In the genomic region with DNA sequence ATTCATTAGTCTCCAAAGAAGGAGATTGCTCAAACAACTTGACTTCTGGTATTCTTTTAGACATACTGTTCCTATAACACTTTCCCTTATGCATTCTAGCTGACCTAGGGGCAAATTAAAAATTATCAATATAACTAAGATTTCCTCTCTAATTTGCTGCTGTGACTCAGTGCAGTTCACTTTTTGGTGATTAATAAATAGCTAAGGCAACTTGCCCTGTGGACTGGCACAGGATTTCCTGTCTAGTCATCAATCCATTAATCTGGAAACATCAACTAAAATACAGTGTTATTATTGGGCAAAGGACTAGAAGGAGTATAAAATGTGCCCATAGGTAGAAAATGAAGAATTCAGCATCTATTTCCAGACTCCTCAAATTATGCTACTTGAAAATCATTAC, we compare ENCODE assay signal across 20 cellular contexts.
DNase-seq lines count a peak whose midpoint lies in the region; ATAC-seq, FAIRE-seq and TF ChIP-seq lines count a peak whose summit lies in the region.
"Had no signal": no experiment of that assay in that cellular context is flagged by ENCODE, and none has a peak within 500 bp of the region (broad histone marks: within the 10 kb centered on the region; RNA-seq: fewer than 3 reads in every experiment).

No MANE protein-coding gene starts in this region.

- H3K27ac ChIP-seq in SK-N-SH (ENCODE audit: low read depth in 2 of 2, low read length in 1 of 2) = no peak overlapping the region
- H3K27ac ChIP-seq in small intestine (ENCODE audit: low read depth in 1 of 2, low read length in 1 of 2) = no peak overlapping the region
- no peak overlapping the region for H3K27ac ChIP-seq in spleen
- H3K27ac ChIP-seq: 22Rv1, PC-9 had no signal

- peaks cover 0 to 2% of the 10 kb centered on the region in 2 experiments; a peak in 2 of 4 replicates for H3K4me1 ChIP-seq in SK-N-SH (ENCODE audit: control insufficient read depth in 1 of 2, insufficient read depth in 2 of 2, low read depth in 1 of 2, low read length in 1 of 2)
- peaks cover 0 to 2% of the 10 kb centered on the region in 2 donors for H3K4me1 ChIP-seq in small intestine (ENCODE audit: control insufficient read depth in 2 of 2, insufficient read depth in 1 of 2, low read depth in 1 of 2, low read length in 1 of 2)
- H3K4me1 ChIP-seq in spleen = no peaks in the 10 kb centered on the region

- peak; percentile 73 for FAIRE-seq in RCC 7860 (lab: Jason Lieb, UNC)
- no peak for FAIRE-seq in small intestine (lab: Jason Lieb, UNC)

- no peak overlapping the region for H3K4me2 ChIP-seq in SK-N-SH
- H3K4me2 ChIP-seq: PC-9 had no signal

- H3K4me3 Mint-ChIP-seq in stimulated activated naive CD8-positive, alpha-beta T cell treated with anti-CD3 and anti-CD28 coated beads, Interleukin-15, amount 100 ng/mL, for 72 hours = no peak overlapping the region
- H3K4me3 Mint-ChIP-seq: CD14-positive monocyte, H9, IgD-negative memory B cell had no signal

- peaks cover 11% of the 10 kb centered on the region for H3K27me3 Mint-ChIP-seq in stimulated activated naive CD8-positive, alpha-beta T cell treated with anti-CD3 and anti-CD28 coated beads, Interleukin-15, amount 100 ng/mL, for 72 hours
- H3K27me3 Mint-ChIP-seq: IgD-negative memory B cell had no signal

- no peaks in the 10 kb centered on the region for H3K4me1 Mint-ChIP-seq in stimulated activated naive CD8-positive, alpha-beta T cell treated with anti-CD3 and anti-CD28 coated beads, Interleukin-15, amount 100 ng/mL, for 72 hours
- H3K4me1 Mint-ChIP-seq: CD14-positive monocyte, H9, IgD-negative memory B cell had no signal

- H3K4me3 ChIP-seq in SK-N-SH (ENCODE audit: low read depth in 2 of 2, low read length in 1 of 2) = no peak overlapping the region
- H3K4me3 ChIP-seq in fibroblast of mammary gland (ENCODE audit: control insufficient read depth, low read depth, low read length) = no peak overlapping the region
- no peak overlapping the region for H3K4me3 ChIP-seq in small intestine (ENCODE audit: low read depth in 1 of 2, low read length in 2 of 2)
- H3K4me3 ChIP-seq in spleen = no peak overlapping the region
- H3K4me3 ChIP-seq: PC-9 had no signal

- no peaks in the 10 kb centered on the region for H3K36me3 ChIP-seq in SK-N-SH (replicated peaks in 1 of 2; ENCODE audit: control insufficient read depth in 1 of 2, insufficient read depth in 2 of 2, low read length in 1 of 2)
- no peaks in the 10 kb centered on the region for H3K36me3 ChIP-seq in small intestine (ENCODE audit: control insufficient read depth in 2 of 2, insufficient read depth in 2 of 2, low read length in 2 of 2)
- H3K36me3 ChIP-seq in spleen = no peaks in the 10 kb centered on the region

- H3K27me3 ChIP-seq in SK-N-SH (ENCODE audit: insufficient read depth) = no peaks in the 10 kb centered on the region
- H3K27me3 ChIP-seq in small intestine (ENCODE audit: control insufficient read depth in 2 of 2, insufficient read depth in 2 of 2, low read length in 2 of 2) = no peaks in the 10 kb centered on the region
- H3K27me3 ChIP-seq in spleen (replicated peaks in 1 of 7) = no peaks in the 10 kb centered on the region

- POLR2A ChIA-PET in SK-N-SH (lab: Yijun Ruan, JAX) = no interaction called here

- TF ChIP-seq POLR2A in spleen (IDR thresholded peaks at IDR 0.05) = no peak

- H3K9me2 ChIP-seq in SK-N-SH = no peaks in the 10 kb centered on the region

- ATAC-seq in SK-N-SH treated with all-trans-retinoic acid at 6 μM for 48 hours = no peak
- ATAC-seq in stimulated activated naive CD8-positive, alpha-beta T cell treated with anti-CD3 and anti-CD28 coated beads, Interleukin-15, amount 100 ng/mL, for 72 hours = no peak
- ATAC-seq: Right ventricle myocardium inferior had no signal

- no peak overlapping the region for H3K9ac ChIP-seq in SK-N-SH

- H3F3A ChIP-seq in SK-N-SH (replicated peaks; ENCODE audit: insufficient read depth) = no peaks in the 10 kb centered on the region

- no peak for TF ChIP-seq RAD21 in SK-N-SH (IDR thresholded peaks at IDR 0.05; ENCODE audit: low read length)

- DNase-seq in SK-N-SH (no peak), RCC 7860 (ENCODE audit: low spot score) (no peak), fibroblast of mammary gland (ENCODE audit: low read depth) (peak; percentile 44), small intestine (peak; percentile 23), spleen (no peak), NCI-H1092 (lab: John Stamatoyannopoulos, UW) (no peak)
- DNase-seq in stimulated activated naive CD8-positive, alpha-beta T cell treated with anti-CD3 and anti-CD28 coated beads, Interleukin-15, amount 100 ng/mL, for 72 hours = no peak
- DNase-seq: H9, Kasumi-1, NCI-H1417 treated with DMSO at 0.1 percent for 48 hours, NCI-H2029 treated with DMSO at 0.1 percent for 48 hours, NCI-H2171 treated with DMSO at 0.1 percent for 48 hours, NCI-H446 treated with DMSO at 0.1 percent for 48 hours, NCI-H774, PC-9 had no signal

- intact Hi-C loops in spleen (cut with DNase I; ENCODE audit: low total_unique reads) = no loop called here

- H3K27ac Mint-ChIP-seq in stimulated activated naive CD8-positive, alpha-beta T cell treated with anti-CD3 and anti-CD28 coated beads, Interleukin-15, amount 100 ng/mL, for 72 hours = no peak overlapping the region
- H3K27ac Mint-ChIP-seq: CD14-positive monocyte, H9, IgD-negative memory B cell had no signal

- no peaks in the 10 kb centered on the region for H3K9me3 ChIP-seq in SK-N-SH
- H3K9me3 ChIP-seq in small intestine (ENCODE audit: control insufficient read depth, low read depth) = no peaks in the 10 kb centered on the region
- H3K9me3 ChIP-seq in spleen = peaks cover 0 to 28% (median 15%) of the 10 kb centered on the region in 8 donors

- H3K9me3 Mint-ChIP-seq in stimulated activated naive CD8-positive, alpha-beta T cell treated with anti-CD3 and anti-CD28 coated beads, Interleukin-15, amount 100 ng/mL, for 72 hours = peaks cover 8 to 15% of the 10 kb centered on the region in 2 donors

- no peak for TF ChIP-seq EP300 in SK-N-SH (IDR thresholded peaks at IDR 0.05; ENCODE audit: borderline replicate concordance in 1 of 2, low read depth in 1 of 2, low read length in 1 of 2)

- H4K20me1 ChIP-seq in SK-N-SH (ENCODE audit: insufficient read depth) = no peaks in the 10 kb centered on the region

- H3K79me2 ChIP-seq in SK-N-SH (ENCODE audit: insufficient read depth) = no peaks in the 10 kb centered on the region

- CTCF ChIA-PET in SK-N-SH (lab: Yijun Ruan, JAX) = interaction anchor here (1.1 kb wide), 1 partner anchor 129 kb away, joined by 5 read pairs; no protein-coding TSS in a partner anchor

- H2AFZ ChIP-seq in SK-N-SH (ENCODE audit: low read depth) = no peak overlapping the region
- H2AFZ ChIP-seq: PC-9 had no signal

- TF ChIP-seq CTCF in SK-N-SH (IDR thresholded peaks at IDR 0.05) (no peak), fibroblast of mammary gland (conservative IDR thresholded peaks at IDR 0.05; ENCODE audit: control insufficient read depth, insufficient read depth, low read depth, low read length) (no peak), spleen (IDR thresholded peaks at IDR 0.05 in 8 of 11, conservative IDR thresholded peaks at IDR 0.05 in 3 of 11) (no peak)

TF ChIP-seq in SK-N-SH, 30 proteins besides CTCF, POLR2A, EP300 and RAD21:
- TF ChIP-seq ELF1 (IDR thresholded peaks at IDR 0.05) (no peak), JUND (IDR thresholded peaks at IDR 0.05) (no peak), GABPA (IDR thresholded peaks at IDR 0.05; ENCODE audit: low read depth) (no peak), FOXM1 (IDR thresholded peaks at IDR 0.05; ENCODE audit: low read depth) (no peak), FOSL2 (IDR thresholded peaks at IDR 0.05; ENCODE audit: borderline replicate concordance, low read depth) (peak; percentile 23; the same call in 1 of the 2 replicates), SIN3A (IDR thresholded peaks at IDR 0.05; ENCODE audit: borderline replicate concordance, low read depth, low read length) (no peak), MEF2A (IDR thresholded peaks at IDR 0.05; ENCODE audit: borderline replicate concordance, low read depth) (no peak), RXRA (IDR thresholded peaks at IDR 0.05; ENCODE audit: borderline replicate concordance, low read depth) (no peak)
- TF ChIP-seq, protein P1, sequence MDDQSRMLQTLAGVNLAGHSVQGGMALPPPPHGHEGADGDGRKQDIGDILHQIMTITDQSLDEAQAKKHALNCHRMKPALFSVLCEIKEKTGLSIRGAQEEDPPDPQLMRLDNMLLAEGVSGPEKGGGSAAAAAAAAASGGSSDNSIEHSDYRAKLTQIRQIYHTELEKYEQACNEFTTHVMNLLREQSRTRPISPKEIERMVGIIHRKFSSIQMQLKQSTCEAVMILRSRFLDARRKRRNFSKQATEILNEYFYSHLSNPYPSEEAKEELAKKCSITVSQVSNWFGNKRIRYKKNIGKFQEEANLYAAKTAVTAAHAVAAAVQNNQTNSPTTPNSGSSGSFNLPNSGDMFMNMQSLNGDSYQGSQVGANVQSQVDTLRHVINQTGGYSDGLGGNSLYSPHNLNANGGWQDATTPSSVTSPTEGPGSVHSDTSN (IDR thresholded peaks at IDR 0.05) = 0 out of 2 replicates have a peak, but pooled peaks have one; percentile 13

TF ChIP-seq in SK-N-SH treated with all-trans-retinoic acid at 6 μM for 48 hours, 23 proteins besides CTCF, POLR2A, EP300 and RAD21 (continues in another document):
- TF ChIP-seq ARNTL (CRISPR knock-in tag; IDR thresholded peaks at IDR 0.05; ENCODE audit: borderline replicate concordance, low read depth) = no peak
- TF ChIP-seq, protein P2, sequence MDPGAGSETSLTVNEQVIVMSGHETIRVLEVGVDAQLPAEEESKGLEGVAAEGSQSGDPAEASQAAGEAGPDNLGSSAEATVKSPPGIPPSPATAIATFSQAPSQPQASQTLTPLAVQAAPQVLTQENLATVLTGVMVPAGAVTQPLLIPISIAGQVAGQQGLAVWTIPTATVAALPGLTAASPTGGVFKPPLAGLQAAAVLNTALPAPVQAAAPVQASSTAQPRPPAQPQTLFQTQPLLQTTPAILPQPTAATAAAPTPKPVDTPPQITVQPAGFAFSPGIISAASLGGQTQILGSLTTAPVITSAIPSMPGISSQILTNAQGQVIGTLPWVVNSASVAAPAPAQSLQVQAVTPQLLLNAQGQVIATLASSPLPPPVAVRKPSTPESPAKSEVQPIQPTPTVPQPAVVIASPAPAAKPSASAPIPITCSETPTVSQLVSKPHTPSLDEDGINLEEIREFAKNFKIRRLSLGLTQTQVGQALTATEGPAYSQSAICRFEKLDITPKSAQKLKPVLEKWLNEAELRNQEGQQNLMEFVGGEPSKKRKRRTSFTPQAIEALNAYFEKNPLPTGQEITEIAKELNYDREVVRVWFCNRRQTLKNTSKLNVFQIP (CRISPR knock-in tag; IDR thresholded peaks at IDR 0.05; ENCODE audit: borderline replicate concordance, low read depth) = no peak
- TF ChIP-seq ZFP30 (CRISPR knock-in tag; IDR thresholded peaks at IDR 0.05) = no peak

Comparison
In these comparisons a context has a peak if more than half of its experiments do, and no peak if none do; other contexts are left out.
1. DNase-seq: peak in fibroblast of mammary gland (single experiment) and small intestine (single experiment); none in SK-N-SH (single experiment), RCC 7860 (single experiment), stimulated activated naive CD8-positive, alpha-beta T cell treated with anti-CD3 and anti-CD28 coated beads, Interleukin-15, amount 100 ng/mL, for 72 hours (0 of 2), spleen (single experiment) and NCI-H1092 (single experiment).